ENCODE assay signal across 12 cellular contexts in the genomic region with DNA sequence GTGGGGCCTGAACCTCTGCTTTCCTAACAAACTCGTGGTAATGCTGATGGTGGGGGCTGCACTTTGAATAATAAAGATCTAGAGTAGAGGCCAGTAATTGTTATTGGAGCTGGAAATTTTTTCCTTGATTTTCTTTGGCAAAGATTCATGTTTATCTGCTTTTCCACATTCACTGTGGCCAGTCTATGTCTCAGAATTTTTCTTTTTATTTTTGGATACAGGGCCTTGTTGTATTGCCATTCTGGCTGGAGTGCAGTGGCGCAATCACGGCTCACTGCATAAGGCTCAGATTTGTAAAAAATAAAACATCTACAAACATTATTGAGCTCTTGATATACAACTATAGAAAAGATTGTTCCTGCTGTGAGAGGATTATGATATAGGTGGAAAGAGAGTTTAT. TPM values are rescaled to one million over a fixed set of nuclear protein-coding genes. Genes with fewer than 3 reads are reported as not detected.
DNase-seq lines count a peak whose midpoint lies in the region; ATAC-seq and TF ChIP-seq lines count a peak whose summit lies in the region.
"Had no signal": no experiment of that assay in that cellular context is flagged by ENCODE, and none has a peak within 500 bp of the region (broad histone marks: within the 10 kb centered on the region; RNA-seq: fewer than 3 reads in every experiment).

No MANE protein-coding gene starts in this region.

- no peak for TF ChIP-seq RAD21 in SK-N-SH (IDR thresholded peaks at IDR 0.05; ENCODE audit: low read length)

- peaks cover 7 to 13% of the 10 kb centered on the region in 2 experiments; a peak in 3 of 4 replicates for H3K4me1 ChIP-seq in SK-N-SH (ENCODE audit: control insufficient read depth in 1 of 2, insufficient read depth in 2 of 2, low read depth in 1 of 2, low read length in 1 of 2)
- peaks cover 17% of the 10 kb centered on the region for H3K4me1 ChIP-seq in smooth muscle cell (ENCODE audit: low read depth)

- DNase-seq in SK-N-SH (no peak), glutamatergic neuron (no peak), smooth muscle cell (lab: John Stamatoyannopoulos, UW; ENCODE audit: unreplicated experiment) (no peak), NCI-H774 (lab: John Stamatoyannopoulos, UW) (no peak), NCI-H69 (lab: John Stamatoyannopoulos, UW) (no peak)
- DNase-seq in activated CD4-positive, alpha-beta memory T cell treated with anti-CD3 and anti-CD28 coated beads for 36 hours: no peak
- DNase-seq in effector CD4-positive, alpha-beta T cell: no peak
- DNase-seq: activated CD4-positive, CD25-positive, alpha-beta regulatory T cell treated with anti-CD3 and anti-CD28 coated beads, Interleukin-2, amount 50 U/mL, for 72 hours; NCI-H187 treated with DMSO at 0.1 percent for 48 hours had no signal

- intact Hi-C loops in activated CD4-positive, alpha-beta memory T cell treated with anti-CD3 and anti-CD28 coated beads for 36 hours (cut with micrococcal nuclease): loop anchor here (5.0 kb wide), 2 partner anchors 447 to 747 kb away; no protein-coding TSS in a partner anchor

- peak overlapping the region; percentile 91 for H3K4me3 Mint-ChIP-seq in activated CD4-positive, alpha-beta memory T cell treated with anti-CD3 and anti-CD28 coated beads for 36 hours
- H3K4me3 Mint-ChIP-seq in glutamatergic neuron (ENCODE audit: unreplicated experiment): peak overlapping the region; percentile 93

- H3K27me3 Mint-ChIP-seq in activated CD4-positive, alpha-beta memory T cell treated with anti-CD3 and anti-CD28 coated beads for 36 hours: no peaks in the 10 kb centered on the region
- H3K27me3 Mint-ChIP-seq in glutamatergic neuron (ENCODE audit: unreplicated experiment): peaks cover 2% of the 10 kb centered on the region

- no peaks in the 10 kb centered on the region for H3K9me2 ChIP-seq in SK-N-SH

- H3K36me3 Mint-ChIP-seq in activated CD4-positive, alpha-beta memory T cell treated with anti-CD3 and anti-CD28 coated beads for 36 hours: peaks cover 2% of the 10 kb centered on the region
- no peaks in the 10 kb centered on the region for H3K36me3 Mint-ChIP-seq in glutamatergic neuron (ENCODE audit: unreplicated experiment)

- H3F3A ChIP-seq in SK-N-SH (replicated peaks; ENCODE audit: insufficient read depth) (no peaks in the 10 kb centered on the region), smooth muscle cell (ENCODE audit: low read depth) (peaks cover 6% of the 10 kb centered on the region)

- H2AFZ ChIP-seq in SK-N-SH (ENCODE audit: low read depth) (no peak overlapping the region), smooth muscle cell (ENCODE audit: low read depth) (no peak overlapping the region)
- H2AFZ ChIP-seq: parathyroid adenoma had no signal

- peaks cover 34% of the 10 kb centered on the region; the same call in 1 of the 2 replicates for H3K79me2 ChIP-seq in SK-N-SH (ENCODE audit: insufficient read depth)
- H3K79me2 ChIP-seq in smooth muscle cell (ENCODE audit: low read depth): peaks cover 57% of the 10 kb centered on the region

- H3K9ac ChIP-seq in SK-N-SH: no peak overlapping the region
- H3K9ac ChIP-seq in smooth muscle cell (ENCODE audit: low read depth): no peak overlapping the region
- H3K9ac ChIP-seq: parathyroid adenoma had no signal

- CTCF ChIA-PET in SK-N-SH (lab: Yijun Ruan, JAX): interaction anchor here (1.2 kb wide), 1 partner anchor 27 kb away, joined by 3 read pairs; no protein-coding TSS in a partner anchor
- CTCF ChIA-PET in activated CD4-positive, alpha-beta memory T cell treated with anti-CD3 and anti-CD28 coated beads for 36 hours (lab: Charles Lee): no interaction called here

- H3K27me3 ChIP-seq in SK-N-SH (ENCODE audit: insufficient read depth): no peaks in the 10 kb centered on the region
- no peaks in the 10 kb centered on the region for H3K27me3 ChIP-seq in smooth muscle cell (ENCODE audit: low read depth)

- WGBS in SK-N-SH (ENCODE audit: low lambda C conversion rate): 60% methylated on average over 3 of the region's 3 CpGs
- WGBS in smooth muscle cell (ENCODE audit: low lambda C conversion rate): 46% methylated on average over 3 of the region's 3 CpGs

- no peak for TF ChIP-seq EP300 in SK-N-SH (IDR thresholded peaks at IDR 0.05; ENCODE audit: borderline replicate concordance in 1 of 2, low read depth in 1 of 2, low read length in 1 of 2)

- H3K9me3 ChIP-seq in SK-N-SH (no peaks in the 10 kb centered on the region), smooth muscle cell (replicated peaks; ENCODE audit: low read depth) (no peaks in the 10 kb centered on the region)

- H3K36me3 ChIP-seq in SK-N-SH (replicated peaks in 1 of 2; ENCODE audit: control insufficient read depth in 1 of 2, insufficient read depth in 2 of 2, low read length in 1 of 2): peaks cover 0 to 3% of the 10 kb centered on the region in 2 experiments
- H3K36me3 ChIP-seq in smooth muscle cell (ENCODE audit: low read depth): no peaks in the 10 kb centered on the region

- H3K9me3 Mint-ChIP-seq in activated CD4-positive, alpha-beta memory T cell treated with anti-CD3 and anti-CD28 coated beads for 36 hours: no peaks in the 10 kb centered on the region
- no peaks in the 10 kb centered on the region for H3K9me3 Mint-ChIP-seq in glutamatergic neuron (ENCODE audit: unreplicated experiment)

- TF ChIP-seq CTCF in SK-N-SH (IDR thresholded peaks at IDR 0.05) (no peak), glutamatergic neuron (IDR thresholded peaks at IDR 0.05; ENCODE audit: partially characterized antibody, unreplicated experiment) (no peak), smooth muscle cell (IDR thresholded peaks at IDR 0.05; ENCODE audit: borderline replicate concordance, insufficient read depth, poor library complexity, severe bottlenecking) (no peak)

- H3K27ac Mint-ChIP-seq in activated CD4-positive, alpha-beta memory T cell treated with anti-CD3 and anti-CD28 coated beads for 36 hours: no peak overlapping the region
- H3K27ac Mint-ChIP-seq in glutamatergic neuron (ENCODE audit: unreplicated experiment): peak overlapping the region; percentile 14

- POLR2A ChIA-PET in SK-N-SH (lab: Yijun Ruan, JAX): no interaction called here
- POLR2A ChIA-PET in activated CD4-positive, alpha-beta memory T cell treated with anti-CD3 and anti-CD28 coated beads for 36 hours (lab: Charles Lee): no interaction called here

- peaks cover 32% of the 10 kb centered on the region for H3K4me1 Mint-ChIP-seq in activated CD4-positive, alpha-beta memory T cell treated with anti-CD3 and anti-CD28 coated beads for 36 hours (ENCODE audit: low read depth)
- peaks cover 17% of the 10 kb centered on the region for H3K4me1 Mint-ChIP-seq in glutamatergic neuron (ENCODE audit: low read depth, unreplicated experiment)

- peak overlapping the region; percentile 93 to 94; a peak in 3 of 4 replicates for H3K4me3 ChIP-seq in SK-N-SH (ENCODE audit: low read depth in 2 of 2, low read length in 1 of 2)
- peak overlapping the region; percentile 97 for H3K4me3 ChIP-seq in smooth muscle cell

- H3K4me2 ChIP-seq in SK-N-SH: peak overlapping the region; percentile 83
- H3K4me2 ChIP-seq in smooth muscle cell: peak overlapping the region; percentile 96

- H3K27ac ChIP-seq in SK-N-SH (ENCODE audit: low read depth in 2 of 2, low read length in 1 of 2) (no peak overlapping the region), smooth muscle cell (ENCODE audit: low read depth) (no peak overlapping the region)
- H3K27ac ChIP-seq: 22Rv1, parathyroid adenoma had no signal

- H4K20me1 ChIP-seq in SK-N-SH (ENCODE audit: insufficient read depth) (no peaks in the 10 kb centered on the region), smooth muscle cell (ENCODE audit: low read depth) (peaks cover 5% of the 10 kb centered on the region)

- no peak for ATAC-seq in SK-N-SH treated with all-trans-retinoic acid at 6 μM for 48 hours

TF ChIP-seq in SK-N-SH, 30 proteins besides CTCF, POLR2A, EP300 and RAD21 (continues in another document):
- TF ChIP-seq, protein P1, sequence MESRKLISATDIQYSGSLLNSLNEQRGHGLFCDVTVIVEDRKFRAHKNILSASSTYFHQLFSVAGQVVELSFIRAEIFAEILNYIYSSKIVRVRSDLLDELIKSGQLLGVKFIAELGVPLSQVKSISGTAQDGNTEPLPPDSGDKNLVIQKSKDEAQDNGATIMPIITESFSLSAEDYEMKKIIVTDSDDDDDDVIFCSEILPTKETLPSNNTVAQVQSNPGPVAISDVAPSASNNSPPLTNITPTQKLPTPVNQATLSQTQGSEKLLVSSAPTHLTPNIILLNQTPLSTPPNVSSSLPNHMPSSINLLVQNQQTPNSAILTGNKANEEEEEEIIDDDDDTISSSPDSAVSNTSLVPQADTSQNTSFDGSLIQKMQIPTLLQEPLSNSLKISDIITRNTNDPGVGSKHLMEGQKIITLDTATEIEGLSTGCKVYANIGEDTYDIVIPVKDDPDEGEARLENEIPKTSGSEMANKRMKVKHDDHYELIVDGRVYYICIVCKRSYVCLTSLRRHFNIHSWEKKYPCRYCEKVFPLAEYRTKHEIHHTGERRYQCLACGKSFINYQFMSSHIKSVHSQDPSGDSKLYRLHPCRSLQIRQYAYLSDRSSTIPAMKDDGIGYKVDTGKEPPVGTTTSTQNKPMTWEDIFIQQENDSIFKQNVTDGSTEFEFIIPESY (IDR thresholded peaks at IDR 0.05; ENCODE audit: borderline replicate concordance, low read depth): no peak
- no peak for TF ChIP-seq FOXM1 (IDR thresholded peaks at IDR 0.05; ENCODE audit: low read depth)

TF ChIP-seq in SK-N-SH treated with all-trans-retinoic acid at 6 μM for 48 hours, 23 proteins besides CTCF, POLR2A, EP300 and RAD21 (continues in another document):
- TF ChIP-seq OSR1 (CRISPR knock-in tag; IDR thresholded peaks at IDR 0.05): no peak
- TF ChIP-seq, protein P2, sequence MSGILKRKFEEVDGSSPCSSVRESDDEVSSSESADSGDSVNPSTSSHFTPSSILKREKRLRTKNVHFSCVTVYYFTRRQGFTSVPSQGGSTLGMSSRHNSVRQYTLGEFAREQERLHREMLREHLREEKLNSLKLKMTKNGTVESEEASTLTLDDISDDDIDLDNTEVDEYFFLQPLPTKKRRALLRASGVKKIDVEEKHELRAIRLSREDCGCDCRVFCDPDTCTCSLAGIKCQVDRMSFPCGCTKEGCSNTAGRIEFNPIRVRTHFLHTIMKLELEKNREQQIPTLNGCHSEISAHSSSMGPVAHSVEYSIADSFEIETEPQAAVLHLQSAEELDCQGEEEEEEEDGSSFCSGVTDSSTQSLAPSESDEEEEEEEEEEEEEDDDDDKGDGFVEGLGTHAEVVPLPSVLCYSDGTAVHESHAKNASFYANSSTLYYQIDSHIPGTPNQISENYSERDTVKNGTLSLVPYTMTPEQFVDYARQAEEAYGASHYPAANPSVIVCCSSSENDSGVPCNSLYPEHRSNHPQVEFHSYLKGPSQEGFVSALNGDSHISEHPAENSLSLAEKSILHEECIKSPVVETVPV (CRISPR knock-in tag; IDR thresholded peaks at IDR 0.05): no peak

RNA-seq across cellular contexts. Expression of a gene that starts 1.6 kb away (rescaled TPM):
- polyA plus RNA-seq in SK-N-SH (2012; rRNA removed) (3.0 and 5.2 TPM in 2 replicates), smooth muscle cell (12.4 and 12.6 TPM in 2 replicates)
- polyA plus RNA-seq in SK-N-SH (2012; cell fraction: cytosol; rRNA removed): 4.5 and 4.9 TPM in 2 replicates
- polyA plus RNA-seq in SK-N-SH (2012; cell fraction: nucleus; rRNA removed): 4.1 and 6.5 TPM in 2 replicates
- total RNA-seq in activated CD4-positive, alpha-beta memory T cell treated with anti-CD3 and anti-CD28 coated beads for 36 hours: 10 to 100 TPM; 16.7 to 27.5 TPM
- total RNA-seq in glutamatergic neuron (ENCODE audit: unreplicated experiment) (38.1 TPM), smooth muscle cell (21.7 and 32.3 TPM in 2 replicates)
